20 cellular contexts compared by ENCODE assay signal in genomic region chr6:168576388-168576787, GRCh38.
DNase-seq lines count a peak whose midpoint lies in the region; ATAC-seq and TF ChIP-seq lines count a peak whose summit lies in the region.
"Had no signal": no experiment of that assay in that cellular context is flagged by ENCODE, and none has a peak within 500 bp of the region (broad histone marks: within the 10 kb centered on the region; RNA-seq: fewer than 3 reads in every experiment).

No MANE protein-coding gene starts in this region.

- WGBS in sigmoid colon, 2 donors = 89 to 93% methylated on average over 14 of the region's 14 CpGs

- H3K36me3 ChIP-seq in right atrium auricular region (no peaks in the 10 kb centered on the region), sigmoid colon (no peaks in the 10 kb centered on the region), thoracic aorta (no peaks in the 10 kb centered on the region)
- H3K36me3 ChIP-seq: BE2C; BLaER1 treated with 17β-estradiol and CSF1 and Interleukin-3, amounts not matched to agents 10 nM and 100 nM; HAP-1 had no signal

- intact Hi-C loops in Right ventricle myocardium inferior (cut with DNase I) = no loop called here
- intact Hi-C loops in sigmoid colon (cut with DNase I) = loop anchor here (5.0 kb wide), 1 partner anchor 51 kb away; no protein-coding TSS in a partner anchor

- ATAC-seq in Right ventricle myocardium inferior (no peak), thoracic aorta (ENCODE audit: insufficient number of reproducible peaks, low FRiP score, low read depth) (no peak), esophagus mucosa (no peak)
- ATAC-seq: A549 had no signal

- no peak for TF ChIP-seq EP300 in sigmoid colon (IDR thresholded peaks at IDR 0.05)

- no peak for TF ChIP-seq POLR2A in sigmoid colon (IDR thresholded peaks at IDR 0.05)

- H3K27ac ChIP-seq in right atrium auricular region (no peak overlapping the region), sigmoid colon (no peak overlapping the region), thoracic aorta (peak overlapping the region; percentile 93 to 96)
- H3K27ac ChIP-seq: 22Rv1; A549; BLaER1 treated with 17β-estradiol and CSF1 and Interleukin-3, amounts not matched to agents 10 nM and 100 nM had no signal

- DNase-seq in right atrium auricular region (ENCODE audit: low spot score) (peak; percentile 43), Right ventricle myocardium inferior (ENCODE audit: missing footprints) (no peak), sigmoid colon (peak; percentile 46), thoracic aorta (ENCODE audit: low spot score) (no peak), DMS153 treated with DMSO at 0.1 percent for 48 hours (lab: John Stamatoyannopoulos, UW; ENCODE audit: unreplicated experiment) (no peak)
- no peak for DNase-seq in activated effector memory CD4-positive, alpha-beta T cell treated with Interleukin-2 at 50 U/mL for 16 hours
- DNase-seq: ACHN; AML-193; BE2C; CD4-positive, alpha-beta T cell; CD8-positive, alpha-beta memory T cell; DMS 273 treated with DMSO at 0.1 percent for 48 hours; DND-41; GOT3; HFFc6 had no signal

- H3K4me3 ChIP-seq in right atrium auricular region (no peak overlapping the region), sigmoid colon (no peak overlapping the region), thoracic aorta (no peak overlapping the region)
- H3K4me3 ChIP-seq: A549; BLaER1 treated with 17β-estradiol and CSF1 and Interleukin-3, amounts not matched to agents 10 nM and 100 nM; HAP-1 had no signal

- H3K9me3 ChIP-seq in right atrium auricular region = no peaks in the 10 kb centered on the region
- no peaks in the 10 kb centered on the region for H3K9me3 ChIP-seq in sigmoid colon
- no peaks in the 10 kb centered on the region for H3K9me3 ChIP-seq in thoracic aorta
- H3K9me3 ChIP-seq: A549; BE2C; BLaER1 treated with 17β-estradiol and CSF1 and Interleukin-3, amounts not matched to agents 10 nM and 100 nM; HAP-1 had no signal

- H3K27me3 ChIP-seq in right atrium auricular region (no peaks in the 10 kb centered on the region), sigmoid colon (no peaks in the 10 kb centered on the region), thoracic aorta (replicated peaks; ENCODE audit: insufficient read depth) (no peaks in the 10 kb centered on the region)
- H3K27me3 ChIP-seq: BE2C; BLaER1 treated with 17β-estradiol and CSF1 and Interleukin-3, amounts not matched to agents 10 nM and 100 nM had no signal

- TF ChIP-seq CTCF in right atrium auricular region (IDR thresholded peaks at IDR 0.05) = no peak
- TF ChIP-seq CTCF in sigmoid colon (IDR thresholded peaks at IDR 0.05) = no peak
- TF ChIP-seq CTCF in thoracic aorta (IDR thresholded peaks at IDR 0.05) = no peak

- H3K4me1 ChIP-seq in right atrium auricular region (no peaks in the 10 kb centered on the region), sigmoid colon (peaks cover 0 to 43% (median 34%) of the 10 kb centered on the region in 4 donors), thoracic aorta (ENCODE audit: control insufficient read depth in 1 of 2, low read depth in 2 of 2) (peaks cover 26 to 69% of the 10 kb centered on the region in 2 donors)
- H3K4me1 ChIP-seq: A549; BE2C; BLaER1 treated with 17β-estradiol and CSF1 and Interleukin-3, amounts not matched to agents 10 nM and 100 nM; HAP-1 had no signal

Comparison
In these comparisons a context has a peak if more than half of its experiments do, and no peak if none do; other contexts are left out.
1. DNase-seq: peak in right atrium auricular region (single experiment) and sigmoid colon (single experiment); none in Right ventricle myocardium inferior (single experiment), thoracic aorta (single experiment), activated effector memory CD4-positive, alpha-beta T cell treated with Interleukin-2 at 50 U/mL for 16 hours (single experiment) and DMS153 treated with DMSO at 0.1 percent for 48 hours (single experiment).
2. H3K27ac ChIP-seq: peak in thoracic aorta (2 of 2); none in right atrium auricular region (0 of 2) and sigmoid colon (0 of 4).